In genomic region chr7:142185069-142185468, GRCh38 we compare ENCODE assay signal across 5 cellular contexts.
"Had no signal": no experiment of that assay in that cellular context is flagged by ENCODE, and none has a peak within 500 bp of the region (broad histone marks: within the 10 kb centered on the region; RNA-seq: fewer than 3 reads in every experiment).

No MANE protein-coding gene starts in this region.

- DNase-seq: H9, HCEC 1CT, KBM-7 had no signal

- ATAC-seq: GM23338, HepG2 had no signal
